In genomic region chr7:48087349-48087748, GRCh38 we compare ENCODE assay signal across 8 cellular contexts. TPM values are rescaled to one million over a fixed set of nuclear protein-coding genes. Genes with fewer than 3 reads are reported as not detected.
DNase-seq lines count a peak whose midpoint lies in the region; ATAC-seq and TF ChIP-seq lines count a peak whose summit lies in the region.

No MANE protein-coding gene starts in this region.

- DNase-seq in CD4-positive, CD25-positive, alpha-beta regulatory T cell: peak in 2 of 3 donors; percentile 40 to 74
- DNase-seq in MG63 (peak; percentile 18), coronary artery (ENCODE audit: low spot score) (no peak), smooth muscle cell (lab: John Stamatoyannopoulos, UW; ENCODE audit: unreplicated experiment) (no peak), SKM-1 treated with dmso at 0.1 percent for 144 hours (lab: John Stamatoyannopoulos, UW; ENCODE audit: unreplicated experiment) (no peak), OCI-M1 (lab: John Stamatoyannopoulos, UW) (no peak)

- peak overlapping the region; percentile 60 for H3K9ac ChIP-seq in smooth muscle cell (ENCODE audit: low read depth)

- H3K79me2 ChIP-seq in smooth muscle cell (ENCODE audit: low read depth): peaks cover 5% of the 10 kb centered on the region

- peak overlapping the region; percentile 30 for H3K4me3 ChIP-seq in CD4-positive, CD25-positive, alpha-beta regulatory T cell (ENCODE audit: low read depth, low read length)
- H3K4me3 ChIP-seq in MG63 (no peak overlapping the region), coronary artery (no peak overlapping the region), smooth muscle cell (no peak overlapping the region)

- H3K9me3 Mint-ChIP-seq in CD4-positive, CD25-positive, alpha-beta regulatory T cell: peaks cover 0 to 1% (median 0%) of the 10 kb centered on the region in 7 donors

- peak overlapping the region; percentile 71 for H3K4me2 ChIP-seq in smooth muscle cell

- peak overlapping the region; percentile 88 to 97 (median 89) for H3K27ac Mint-ChIP-seq in CD4-positive, CD25-positive, alpha-beta regulatory T cell

- no peak for ATAC-seq in CD4-positive, CD25-positive, alpha-beta regulatory T cell (ENCODE audit: low read depth in 2 of 2)
- peak; percentile 9 for ATAC-seq in GM19463 (IDR thresholded peaks at IDR 0.05; ENCODE audit: unreplicated experiment)
- ATAC-seq in HG03097 (IDR thresholded peaks at IDR 0.05; ENCODE audit: low FRiP score, unreplicated experiment): no peak

- peaks cover 16% of the 10 kb centered on the region for H3K36me3 ChIP-seq in CD4-positive, CD25-positive, alpha-beta regulatory T cell (ENCODE audit: control insufficient read depth, insufficient read depth, low read length)
- H3K36me3 ChIP-seq in MG63 (no peaks in the 10 kb centered on the region), smooth muscle cell (ENCODE audit: low read depth) (no peaks in the 10 kb centered on the region)

- H3K27ac ChIP-seq in CD4-positive, CD25-positive, alpha-beta regulatory T cell (ENCODE audit: insufficient read depth, low read length, poor library complexity, severe bottlenecking): peak overlapping the region; percentile 80
- H3K27ac ChIP-seq in coronary artery: peak overlapping the region; percentile 29 to 36
- H3K27ac ChIP-seq in smooth muscle cell (ENCODE audit: low read depth): peak overlapping the region; percentile 99

- no peaks in the 10 kb centered on the region for H3K27me3 Mint-ChIP-seq in CD4-positive, CD25-positive, alpha-beta regulatory T cell

- H3K27me3 ChIP-seq in CD4-positive, CD25-positive, alpha-beta regulatory T cell (ENCODE audit: control insufficient read depth, insufficient read depth, low read length): no peaks in the 10 kb centered on the region
- H3K27me3 ChIP-seq in MG63: no peaks in the 10 kb centered on the region
- H3K27me3 ChIP-seq in smooth muscle cell (ENCODE audit: low read depth): no peaks in the 10 kb centered on the region

- H4K20me1 ChIP-seq in smooth muscle cell (ENCODE audit: low read depth): no peaks in the 10 kb centered on the region

- peaks cover 70% of the 10 kb centered on the region for H3K4me1 ChIP-seq in CD4-positive, CD25-positive, alpha-beta regulatory T cell (ENCODE audit: control insufficient read depth, insufficient read depth, low read length, poor library complexity, severe bottlenecking)
- peaks cover 28% of the 10 kb centered on the region for H3K4me1 ChIP-seq in smooth muscle cell (ENCODE audit: low read depth)

- 49% methylated on average over 7 of the region's 7 CpGs for WGBS in smooth muscle cell (ENCODE audit: low lambda C conversion rate)

- H3K4me1 Mint-ChIP-seq in CD4-positive, CD25-positive, alpha-beta regulatory T cell: peaks cover 35 to 80% (median 62%) of the 10 kb centered on the region in 4 donors

- no peak for TF ChIP-seq CTCF in coronary artery (IDR thresholded peaks at IDR 0.05)
- TF ChIP-seq CTCF in smooth muscle cell (IDR thresholded peaks at IDR 0.05; ENCODE audit: borderline replicate concordance, insufficient read depth, poor library complexity, severe bottlenecking): no peak

- H3K4me3 Mint-ChIP-seq in CD4-positive, CD25-positive, alpha-beta regulatory T cell: peak overlapping the region; percentile 65 to 91 (median 84)

- peaks cover 26% of the 10 kb centered on the region for H3F3A ChIP-seq in smooth muscle cell (ENCODE audit: low read depth)

- H2AFZ ChIP-seq in smooth muscle cell (ENCODE audit: low read depth): no peak overlapping the region

- no peaks in the 10 kb centered on the region for H3K9me3 ChIP-seq in CD4-positive, CD25-positive, alpha-beta regulatory T cell (ENCODE audit: control insufficient read depth in 2 of 2, low read length in 2 of 2)
- H3K9me3 ChIP-seq in MG63: no peaks in the 10 kb centered on the region
- no peaks in the 10 kb centered on the region for H3K9me3 ChIP-seq in smooth muscle cell (replicated peaks; ENCODE audit: low read depth)

- H3K36me3 Mint-ChIP-seq in CD4-positive, CD25-positive, alpha-beta regulatory T cell: peaks cover 16% of the 10 kb centered on the region

RNA-seq across cellular contexts. Expression of gene UPP1, which starts 1.7 kb away (rescaled TPM):
- 66.6 TPM for total RNA-seq in CD4-positive, CD25-positive, alpha-beta regulatory T cell
- polyA plus RNA-seq in CD4-positive, CD25-positive, alpha-beta regulatory T cell: 100 to 1,000 TPM in 3 of 4 donors, 10 to 100 TPM in 1; 98.1 to 123 (median 110) TPM
- 4.9 and 6.2 TPM in 2 replicates for total RNA-seq in MG63 (2014; rRNA removed; shearing (Covaris generic); ENCODE audit: low replicate concordance)
- total RNA-seq in smooth muscle cell: 12.5 and 23.6 TPM in 2 replicates
- polyA plus RNA-seq in smooth muscle cell: 43.8 and 56.2 TPM in 2 replicates

RNA-seq across cellular contexts. Expression of gene C7orf57, which starts 52.0 kb away (rescaled TPM):
- total RNA-seq in CD4-positive, CD25-positive, alpha-beta regulatory T cell: not detected
- not detected for polyA plus RNA-seq in CD4-positive, CD25-positive, alpha-beta regulatory T cell
- total RNA-seq in MG63 (2014; rRNA removed; shearing (Covaris generic); ENCODE audit: low replicate concordance): 0.23 TPM in 1 of 2 replicates, not detected in the other
- total RNA-seq in smooth muscle cell: not detected in 2 replicates
- polyA plus RNA-seq in smooth muscle cell: not detected in 2 replicates

RNA-seq across cellular contexts. Expression of gene SUN3, which starts 58.4 kb away (rescaled TPM):
- not detected for total RNA-seq in CD4-positive, CD25-positive, alpha-beta regulatory T cell
- not detected for polyA plus RNA-seq in CD4-positive, CD25-positive, alpha-beta regulatory T cell
- not detected in 2 replicates for total RNA-seq in MG63 (2014; rRNA removed; shearing (Covaris generic); ENCODE audit: low replicate concordance)
- not detected in 2 replicates for total RNA-seq in smooth muscle cell
- polyA plus RNA-seq in smooth muscle cell: 0.40 TPM in 1 of 2 replicates, not detected in the other

Comparison
In these comparisons a context has a peak if more than half of its experiments do, and no peak if none do; other contexts are left out.
1. DNase-seq: peak in CD4-positive, CD25-positive, alpha-beta regulatory T cell (2 of 3) and MG63 (single experiment); none in coronary artery (single experiment), smooth muscle cell (single experiment), SKM-1 treated with dmso at 0.1 percent for 144 hours (single experiment) and OCI-M1 (single experiment).
2. H3K27ac ChIP-seq: peak in every context shown above with its lines; median percentile 99 in smooth muscle cell; 80 in CD4-positive, CD25-positive, alpha-beta regulatory T cell; 32 in coronary artery.